ENCODE assay signal across 11 cellular contexts in genomic region chr5:129899454-129899853, GRCh38. TPM values are rescaled to one million over a fixed set of nuclear protein-coding genes. Genes with fewer than 3 reads are reported as not detected.
DNase-seq lines count a peak whose midpoint lies in the region; ATAC-seq, FAIRE-seq and TF ChIP-seq lines count a peak whose summit lies in the region.
"Had no signal": no experiment of that assay in that cellular context is flagged by ENCODE, and none has a peak within 500 bp of the region (broad histone marks: within the 10 kb centered on the region; RNA-seq: fewer than 3 reads in every experiment).

No MANE protein-coding gene starts in this region.

- H3K4me1 ChIP-seq in pancreas (no peaks in the 10 kb centered on the region), Caco-2 (0 out of 2 replicates have a peak, but pooled peaks cover 3% of the 10 kb centered on the region)

- H3K27me3 Mint-ChIP-seq in Caco-2 (ENCODE audit: insufficient read depth, unreplicated experiment) = peaks cover 12% of the 10 kb centered on the region

- CTCF ChIA-PET in Caco-2 (lab: Charles Lee) = interaction anchor here (1.0 kb wide), 1 partner anchor 299 kb away, joined by 3 read pairs; no protein-coding TSS in a partner anchor

- intact Hi-C loops in pancreas (cut with DNase I) = no loop called here
- intact Hi-C loops in posterior vena cava (cut with DNase I) = no loop called here
- intact Hi-C loops in Caco-2 (cut with micrococcal nuclease; ENCODE audit: unreplicated experiment) = loop anchor here (1.0 kb wide), 1 partner anchor 242 kb away; no protein-coding TSS in a partner anchor
- intact Hi-C loops in lower leg skin (cut with DNase I; ENCODE audit: low total_unique reads) = no loop called here

- H3K4me3 ChIP-seq in epithelial cell of esophagus (ENCODE audit: low read length) = no peak overlapping the region
- H3K4me3 ChIP-seq in pancreas = no peak overlapping the region
- H3K4me3 ChIP-seq in Caco-2 (ENCODE audit: low read depth, low read length) = no peak overlapping the region
- H3K4me3 ChIP-seq in lower leg skin (ENCODE audit: low read depth, poor library complexity, severe bottlenecking) = no peak overlapping the region

- H3K27ac Mint-ChIP-seq in Caco-2 (ENCODE audit: unreplicated experiment) = no peak overlapping the region
- H3K27ac Mint-ChIP-seq: activated naive CD4-positive, alpha-beta T cell treated with anti-CD3 and anti-CD28 coated beads, Interleukin-2, amount 50 U/mL, for 72 hours had no signal

- no peak overlapping the region for H3K4me3 Mint-ChIP-seq in Caco-2 (ENCODE audit: unreplicated experiment)

- no peak overlapping the region for H3K27ac ChIP-seq in pancreas

- H3K36me3 Mint-ChIP-seq in Caco-2 (ENCODE audit: insufficient read depth, unreplicated experiment) = peaks cover 5% of the 10 kb centered on the region

- no peak for TF ChIP-seq POLR2A in lower leg skin (IDR thresholded peaks at IDR 0.05)

- no TSS peak for BruUV-seq in Caco-2 (replicated peaks; lab: Mats Ljungman, UMichigan)

- POLR2A ChIA-PET in Caco-2 (lab: Charles Lee) = no interaction called here

- H3K27me3 ChIP-seq in pancreas = no peaks in the 10 kb centered on the region
- H3K27me3 ChIP-seq in Caco-2 (replicated peaks; ENCODE audit: control insufficient read depth, insufficient read depth, low read length) = no peaks in the 10 kb centered on the region; the same call in 1 of the 2 replicates

- H3K9me3 ChIP-seq in pancreas = no peaks in the 10 kb centered on the region
- no peaks in the 10 kb centered on the region for H3K9me3 ChIP-seq in Caco-2

- TF ChIP-seq CTCF in GM12872 (IDR thresholded peaks at IDR 0.05; ENCODE audit: insufficient read depth, low read depth, low read length) (0 out of 3 replicates have a peak, but pooled peaks have one; percentile 2), epithelial cell of esophagus (IDR thresholded peaks at IDR 0.05; ENCODE audit: insufficient read depth, low read depth, low read length, missing control alignments) (peak; percentile 33), pancreas (IDR thresholded peaks at IDR 0.05) (no peak), Caco-2 (IDR thresholded peaks at IDR 0.05; ENCODE audit: insufficient read depth in 1 of 2, low read depth in 1 of 2, low read length in 1 of 2, severe bottlenecking in 1 of 2, unreplicated experiment in 1 of 2) (no peak), lower leg skin (IDR thresholded peaks at IDR 0.05) (no peak)

- H3K9me3 Mint-ChIP-seq in Caco-2 (ENCODE audit: unreplicated experiment) = no peaks in the 10 kb centered on the region
- H3K9me3 Mint-ChIP-seq: activated naive CD4-positive, alpha-beta T cell treated with anti-CD3 and anti-CD28 coated beads, Interleukin-2, amount 50 U/mL, for 72 hours had no signal

- H3K36me3 ChIP-seq in pancreas (no peaks in the 10 kb centered on the region), Caco-2 (ENCODE audit: control insufficient read depth, insufficient read depth, low read length) (no peaks in the 10 kb centered on the region)

- FAIRE-seq in pancreas (lab: Jason Lieb, UNC) = peak; percentile 91

- peak; percentile 60 for DNase-seq in OCI-M1 (lab: John Stamatoyannopoulos, UW)
- DNase-seq in epithelial cell of esophagus (ENCODE audit: low read depth) = peak; percentile 39
- no peak for DNase-seq in pancreas
- DNase-seq in posterior vena cava (ENCODE audit: low spot score) = no peak
- DNase-seq in Caco-2 = no peak
- DNase-seq in lower leg skin (ENCODE audit: low spot score in 2 of 2) = no peak
- no peak for DNase-seq in ureter (ENCODE audit: low spot score)
- DNase-seq: NCI-H2107; stimulated activated CD8-positive, alpha-beta memory T cell treated with anti-CD3 and anti-CD28 coated beads, Interleukin-4, amount 100 ng/mL, for 48 hours had no signal

- peaks cover 7% of the 10 kb centered on the region for H3K4me1 Mint-ChIP-seq in Caco-2 (ENCODE audit: low read depth, unreplicated experiment)

- ATAC-seq in pancreas = no peak
- ATAC-seq: activated naive CD4-positive, alpha-beta T cell treated with anti-CD3 and anti-CD28 coated beads, Interleukin-2, amount 50 U/mL, for 72 hours had no signal

RNA-seq across cellular contexts. Expression of gene CHSY3, which starts 4.8 kb away (rescaled TPM):
- total RNA-seq in pancreas (1 to 10 TPM in 2 of 6 donors, under 1 TPM in 4; 0.09 to 1.2 (median 0.27) TPM), posterior vena cava (1 to 10 TPM; 4.9 to 5.8 TPM), Caco-2 (2022) (0.32 and 0.46 TPM in 2 replicates), lower leg skin (1 to 10 TPM in 3 of 4 donors, under 1 TPM in 1; 0.84 to 4.3 (median 2.6) TPM), ureter (0.96 TPM)
- under 1 TPM; 0.07 to 0.15 TPM for polyA plus RNA-seq in pancreas
- total RNA-seq: activated naive CD4-positive, alpha-beta T cell treated with anti-CD3 and anti-CD28 coated beads, Interleukin-2, amount 50 U/mL, for 72 hours had no signal

Comparison
In these comparisons a context has a peak if more than half of its experiments do, and no peak if none do; other contexts are left out.
1. CTCF ChIP-seq: peak in GM12872 (single experiment) and epithelial cell of esophagus (single experiment); none in pancreas (0 of 4), Caco-2 (0 of 2) and lower leg skin (0 of 3).
2. DNase-seq: peak in OCI-M1 (single experiment) and epithelial cell of esophagus (single experiment); none in pancreas (0 of 6), posterior vena cava (single experiment), Caco-2 (0 of 2), lower leg skin (0 of 2) and ureter (single experiment).